26 cellular contexts compared by ENCODE assay signal in genomic region chr13:87855553-87855952, GRCh38.
"Had no signal": no experiment of that assay in that cellular context is flagged by ENCODE, and none has a peak within 500 bp of the region (broad histone marks: within the 10 kb centered on the region; RNA-seq: fewer than 3 reads in every experiment).

No MANE protein-coding gene starts in this region.

- ATAC-seq: left colon; left lung; lower lobe of right lung; naive thymus-derived CD8-positive, alpha-beta T cell; pancreas; right cardiac atrium; sciatic nerve; stimulated activated effector memory CD8-positive, alpha-beta T cell treated with anti-CD3 and anti-CD28 coated beads, Interleukin-12 subunit alpha, Interleukin-12 subunit beta, amount 100 ng/mL, for 72 hours had no signal

- H3K27me3 Mint-ChIP-seq: naive thymus-derived CD8-positive, alpha-beta T cell; stimulated activated naive CD8-positive, alpha-beta T cell treated with anti-CD3 and anti-CD28 coated beads, Interleukin-15, Interleukin-2, amounts not matched to agents 100 ng/mL and 50 ng/mL, for 24 hours; type B pancreatic cell had no signal

- H3K4me1 Mint-ChIP-seq: naive thymus-derived CD8-positive, alpha-beta T cell; nephron; neural crest cell; stimulated activated effector memory CD8-positive, alpha-beta T cell treated with anti-CD3 and anti-CD28 coated beads, Interleukin-12 subunit alpha, Interleukin-12 subunit beta, amount 100 ng/mL, for 72 hours had no signal

- H3K27ac ChIP-seq: left lung, lower lobe of right lung, pancreas, prostate gland, skin epidermis, spleen, tibial nerve, uterus had no signal

- H3K9me3 ChIP-seq: lower lobe of right lung, pancreas, prostate gland, tibial nerve, uterus had no signal

- H3K9me3 Mint-ChIP-seq: nephron, type B pancreatic cell had no signal

- FAIRE-seq: keratinocyte, pancreas had no signal

- H3K4me1 ChIP-seq: left lung, lower lobe of right lung, pancreas, prostate gland, spleen, tibial nerve, uterus had no signal

- H3K4me3 Mint-ChIP-seq: naive thymus-derived CD8-positive, alpha-beta T cell; nephron; neural crest cell; stimulated activated effector memory CD8-positive, alpha-beta T cell treated with anti-CD3 and anti-CD28 coated beads, Interleukin-12 subunit alpha, Interleukin-12 subunit beta, amount 100 ng/mL, for 72 hours; stimulated activated naive CD8-positive, alpha-beta T cell treated with anti-CD3 and anti-CD28 coated beads, Interleukin-15, Interleukin-2, amounts not matched to agents 100 ng/mL and 50 ng/mL, for 24 hours; type B pancreatic cell had no signal

- H3K36me3 Mint-ChIP-seq: stimulated activated effector memory CD8-positive, alpha-beta T cell treated with anti-CD3 and anti-CD28 coated beads, Interleukin-12 subunit alpha, Interleukin-12 subunit beta, amount 100 ng/mL, for 72 hours; type B pancreatic cell had no signal

- H3K27me3 ChIP-seq: left lung, pancreas, spleen, tibial nerve, uterus had no signal

- H3K4me3 ChIP-seq: left lung, lower lobe of right lung, pancreas, prostate gland, skin epidermis, spleen, tibial nerve, uterus had no signal

- H3K36me3 ChIP-seq: left lung, lower lobe of right lung, pancreas, prostate gland, spleen, tibial nerve, uterus had no signal

- DNase-seq: left colon; left lung; lower lobe of right lung; mammary epithelial cell; mesenchymal stem cell; naive thymus-derived CD8-positive, alpha-beta T cell; nucleus accumbens; pancreas; posterior cingulate gyrus; retina; right cardiac atrium; spleen; stimulated activated CD4-positive, alpha-beta T cell treated with anti-CD3 and anti-CD28 coated beads, Interleukin-4, amount 100 ng/mL, for 24 hours; stimulated activated naive CD4-positive, alpha-beta T cell; substantia nigra; uterus had no signal

- H3K27ac Mint-ChIP-seq: naive thymus-derived CD8-positive, alpha-beta T cell; nephron; stimulated activated effector memory CD8-positive, alpha-beta T cell treated with anti-CD3 and anti-CD28 coated beads, Interleukin-12 subunit alpha, Interleukin-12 subunit beta, amount 100 ng/mL, for 72 hours; stimulated activated naive CD8-positive, alpha-beta T cell treated with anti-CD3 and anti-CD28 coated beads, Interleukin-15, Interleukin-2, amounts not matched to agents 100 ng/mL and 50 ng/mL, for 24 hours; type B pancreatic cell had no signal
